In genomic region chr2:134845719-134846118, GRCh38 we compare ENCODE assay signal across 15 cellular contexts. TPM values are rescaled to one million over a fixed set of nuclear protein-coding genes. Genes with fewer than 3 reads are reported as not detected.
DNase-seq lines count a peak whose midpoint lies in the region.
"Had no signal": no experiment of that assay in that cellular context is flagged by ENCODE, and none has a peak within 500 bp of the region (broad histone marks: within the 10 kb centered on the region; RNA-seq: fewer than 3 reads in every experiment).

No MANE protein-coding gene starts in this region.

- H3K27ac ChIP-seq in neuronal stem cell (replicated peaks; ENCODE audit: low read length), result no peak overlapping the region
- H3K27ac ChIP-seq: gastrocnemius medialis, WERI-Rb-1 had no signal

- H2AFZ ChIP-seq in neuronal stem cell (ENCODE audit: low read length), result no peak overlapping the region

- H3K9ac ChIP-seq in neuronal stem cell (ENCODE audit: low read depth, low read length, poor library complexity), result no peak overlapping the region

- H2BK12ac ChIP-seq in neuronal stem cell (ENCODE audit: low read length), result no peak overlapping the region

- H3K79me1 ChIP-seq in neuronal stem cell (ENCODE audit: low read depth, low read length), result no peaks in the 10 kb centered on the region

- H3K4me3 ChIP-seq in skeletal muscle cell (ENCODE audit: low read depth, low read length), result no peak overlapping the region
- no peak overlapping the region for H3K4me3 ChIP-seq in neuronal stem cell (ENCODE audit: low read length in 2 of 2)
- H3K4me3 ChIP-seq: gastrocnemius medialis had no signal

- no peak overlapping the region for H3K14ac ChIP-seq in neuronal stem cell (ENCODE audit: low read length)

- H3K23ac ChIP-seq in neuronal stem cell (ENCODE audit: low read depth, low read length, poor library complexity), result no peak overlapping the region

- H3K9me3 ChIP-seq in neuronal stem cell (replicated peaks in 1 of 2; ENCODE audit: control insufficient read depth in 2 of 2, insufficient read depth in 1 of 2, low read depth in 1 of 2, low read length in 2 of 2), result peaks cover 0 to 2% of the 10 kb centered on the region in 2 donors
- H3K9me3 ChIP-seq: gastrocnemius medialis had no signal

- no peaks in the 10 kb centered on the region for H3K36me3 ChIP-seq in neuronal stem cell (replicated peaks in 1 of 2; ENCODE audit: control insufficient read depth in 2 of 2, insufficient read depth in 2 of 2, low read length in 2 of 2)
- H3K36me3 ChIP-seq: gastrocnemius medialis, WERI-Rb-1 had no signal

- H2AK5ac ChIP-seq in neuronal stem cell (ENCODE audit: low read depth, low read length), result no peak overlapping the region

- no peak overlapping the region for H4K91ac ChIP-seq in neuronal stem cell (ENCODE audit: low read depth, low read length, poor library complexity)

- H3K4me2 ChIP-seq in neuronal stem cell (ENCODE audit: insufficient read depth, low read length, poor library complexity, severe bottlenecking), result no peak overlapping the region

- no peaks in the 10 kb centered on the region for H3K4me1 ChIP-seq in neuronal stem cell (ENCODE audit: control insufficient read depth in 2 of 2, insufficient read depth in 1 of 2, low read depth in 1 of 2, low read length in 2 of 2)
- H3K4me1 ChIP-seq: gastrocnemius medialis had no signal

- no peak overlapping the region for H2BK15ac ChIP-seq in neuronal stem cell (ENCODE audit: low read length)

- no peak overlapping the region for H4K8ac ChIP-seq in neuronal stem cell (ENCODE audit: low read depth, low read length)

- no peak overlapping the region for H3K4ac ChIP-seq in neuronal stem cell (ENCODE audit: low read length)

- peak; percentile 45 for DNase-seq in H4 (ENCODE audit: low spot score)
- DNase-seq in RPMI7951 (ENCODE audit: low read depth), result peak; percentile 88
- peak; percentile 5 for DNase-seq in fibroblast of gingiva (ENCODE audit: low read depth)
- DNase-seq in skeletal muscle cell (ENCODE audit: low read depth), result peak; percentile 66
- no peak for DNase-seq in Ammon's horn (ENCODE audit: low spot score)
- DNase-seq in neuronal stem cell (ENCODE audit: low spot score), result no peak
- no peak for DNase-seq in NK-92 treated with Interleukin-12 subunit alpha and Interleukin-12 subunit beta, amount 100 ng/mL, for 24 hours (lab: John Stamatoyannopoulos, UW)
- DNase-seq: COR-L47, gastrocnemius medialis, islet precursor cell, naive B cell, NCI-H774, right cardiac atrium, WERI-Rb-1 had no signal

- WGBS in neuronal stem cell (ENCODE audit: extremely low coverage in 2 of 2, insufficient read length in 2 of 2, insufficient replicate concordance in 1 of 2), 2 donors, result no CpG with 5 or more reads among the region's 2 CpGs

- peaks cover 0 to 4% (median 0%) of the 10 kb centered on the region in 3 experiments for H3K27me3 ChIP-seq in neuronal stem cell (ENCODE audit: control insufficient read depth in 3 of 3, insufficient read depth in 3 of 3, low read depth in 1 of 3, low read length in 3 of 3)
- H3K27me3 ChIP-seq: gastrocnemius medialis had no signal

- no peak overlapping the region for H3K18ac ChIP-seq in neuronal stem cell (ENCODE audit: low read length)

- H2BK5ac ChIP-seq in neuronal stem cell (ENCODE audit: low read length), result no peak overlapping the region

- no peak overlapping the region for H2BK120ac ChIP-seq in neuronal stem cell (ENCODE audit: low read depth, low read length)

RNA-seq across cellular contexts. Expression of gene ACMSD, which starts 7.3 kb away (rescaled TPM):
- total RNA-seq in H4 (2014; rRNA removed; shearing (Covaris generic)), result not detected in 2 replicates
- total RNA-seq in RPMI7951 (2014; rRNA removed; shearing (Covaris generic)), result not detected in 2 replicates
- polyA plus RNA-seq in neuronal stem cell (2013, experiment 1 of 2), result not detected
- not detected for polyA plus RNA-seq in neuronal stem cell (2013, experiment 2 of 2)
- total RNA-seq: right cardiac atrium, SK-MEL-5 had no signal
- polyA plus RNA-seq: right cardiac atrium had no signal

Comparison
In these comparisons a context has a peak if more than half of its experiments do, and no peak if none do; other contexts are left out.
1. DNase-seq: peak in H4 (single experiment), RPMI7951 (single experiment), fibroblast of gingiva (single experiment) and skeletal muscle cell (single experiment); none in Ammon's horn (single experiment), neuronal stem cell (single experiment) and NK-92 treated with Interleukin-12 subunit alpha and Interleukin-12 subunit beta, amount 100 ng/mL, for 24 hours (single experiment).